Comparison of ENCODE assay signal across 10 cellular contexts in the genomic region with DNA sequence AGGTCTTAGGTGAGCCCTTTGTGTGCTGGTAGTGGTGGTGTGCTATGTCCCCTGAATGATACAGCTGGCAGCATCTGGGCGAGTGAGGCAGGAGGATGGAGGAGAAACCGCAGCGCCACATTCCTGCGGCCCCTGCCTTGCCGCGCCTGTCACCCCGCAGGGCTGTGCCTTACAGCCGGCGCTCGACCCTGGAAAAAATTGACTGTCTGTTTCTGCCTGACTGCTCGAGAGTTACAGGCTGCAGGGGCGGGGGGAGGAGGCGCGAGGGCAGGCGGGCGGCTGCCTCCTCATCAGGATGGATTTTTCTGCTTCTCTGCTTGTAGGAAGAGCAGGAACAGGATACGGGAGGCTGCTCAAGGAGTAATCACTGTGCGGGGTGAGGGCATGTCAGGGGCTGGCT.
A peak's percentile ranks its signal among the peaks of the same experiment; 100 is the strongest.
DNase-seq lines count a peak whose midpoint lies in the region; ATAC-seq and TF ChIP-seq lines count a peak whose summit lies in the region.
"Had no signal": no experiment of that assay in that cellular context is flagged by ENCODE, and none has a peak within 500 bp of the region (broad histone marks: within the 10 kb centered on the region; RNA-seq: fewer than 3 reads in every experiment).

No MANE protein-coding gene starts in this region.

- TF ChIP-seq CTCF in endothelial cell (IDR thresholded peaks at IDR 0.05; ENCODE audit: unreplicated experiment), result no peak
- no peak for TF ChIP-seq CTCF in transverse colon (IDR thresholded peaks at IDR 0.05)
- TF ChIP-seq CTCF in CD4-positive, alpha-beta T cell (IDR thresholded peaks at IDR 0.05), result no peak

- no peak overlapping the region for H2BK5ac ChIP-seq in neuronal stem cell (ENCODE audit: low read length)

- peak overlapping the region; percentile 2 for H2BK15ac ChIP-seq in neuronal stem cell (ENCODE audit: low read length)

- H3K4ac ChIP-seq in neuronal stem cell (ENCODE audit: low read length), result no peak overlapping the region

- no peaks in the 10 kb centered on the region for H3K9me3 Mint-ChIP-seq in endothelial cell (ENCODE audit: unreplicated experiment)
- H3K9me3 Mint-ChIP-seq in CD4-positive, alpha-beta T cell, result no peaks in the 10 kb centered on the region

- H3K4me3 Mint-ChIP-seq in endothelial cell (ENCODE audit: unreplicated experiment), result no peak overlapping the region
- H3K4me3 Mint-ChIP-seq in CD4-positive, alpha-beta T cell, result no peak overlapping the region

- H2BK12ac ChIP-seq in neuronal stem cell (ENCODE audit: low read length), result no peak overlapping the region

- H3K27me3 ChIP-seq in neuronal stem cell (ENCODE audit: control insufficient read depth in 3 of 3, insufficient read depth in 3 of 3, low read depth in 1 of 3, low read length in 3 of 3), result no peaks in the 10 kb centered on the region
- peaks cover 21% of the 10 kb centered on the region for H3K27me3 ChIP-seq in transverse colon
- H3K27me3 ChIP-seq in CD4-positive, alpha-beta T cell (ENCODE audit: control insufficient read depth, insufficient read depth, low read length), result peaks cover 21% of the 10 kb centered on the region

- peak overlapping the region; percentile 86 for H3K18ac ChIP-seq in neuronal stem cell (ENCODE audit: low read length)

- peak overlapping the region; percentile 24 for H2BK120ac ChIP-seq in neuronal stem cell (ENCODE audit: low read depth, low read length)

- H3K14ac ChIP-seq in neuronal stem cell (ENCODE audit: low read length), result no peak overlapping the region

- H2AFZ ChIP-seq in neuronal stem cell (ENCODE audit: low read length), result peak overlapping the region; percentile 50

- intact Hi-C loops in transverse colon (cut with DNase I; ENCODE audit: low total_unique reads), result no loop called here
- intact Hi-C loops in CD4-positive, alpha-beta T cell (cut with DNase I, micrococcal nuclease), result no loop called here

- POLR2A ChIA-PET in CD4-positive, alpha-beta T cell (lab: Charles Lee), result no interaction called here

- no peak overlapping the region for H3K27ac Mint-ChIP-seq in endothelial cell (ENCODE audit: unreplicated experiment)
- H3K27ac Mint-ChIP-seq in CD4-positive, alpha-beta T cell, result no peak overlapping the region

- H3K27ac ChIP-seq in neuronal stem cell (replicated peaks; ENCODE audit: low read length), result no peak overlapping the region
- H3K27ac ChIP-seq in transverse colon, result peak overlapping the region in 1 of 4 donors; percentile 9
- H3K27ac ChIP-seq in CD4-positive, alpha-beta T cell (ENCODE audit: low read depth, low read length), result no peak overlapping the region
- H3K27ac ChIP-seq: neutrophil had no signal

- H3K9me3 ChIP-seq in neuronal stem cell (replicated peaks in 1 of 2; ENCODE audit: control insufficient read depth in 2 of 2, insufficient read depth in 1 of 2, low read depth in 1 of 2, low read length in 2 of 2) (no peaks in the 10 kb centered on the region), transverse colon (no peaks in the 10 kb centered on the region)
- no peaks in the 10 kb centered on the region for H3K9me3 ChIP-seq in CD4-positive, alpha-beta T cell (ENCODE audit: control insufficient read depth, low read length)
- H3K9me3 ChIP-seq: neutrophil had no signal

- peaks cover 11% of the 10 kb centered on the region for H3K4me1 Mint-ChIP-seq in endothelial cell (ENCODE audit: unreplicated experiment)
- no peaks in the 10 kb centered on the region for H3K4me1 Mint-ChIP-seq in CD4-positive, alpha-beta T cell (ENCODE audit: low read depth)

- ATAC-seq in CD4-positive, alpha-beta T cell (ENCODE audit: poor library complexity), result no peak

- peaks cover 3% of the 10 kb centered on the region for H3K27me3 Mint-ChIP-seq in endothelial cell (ENCODE audit: unreplicated experiment)
- H3K27me3 Mint-ChIP-seq in CD4-positive, alpha-beta T cell, result peaks cover 70% of the 10 kb centered on the region

- peaks cover 17 to 21% of the 10 kb centered on the region in 2 donors for H3K4me1 ChIP-seq in neuronal stem cell (ENCODE audit: control insufficient read depth in 2 of 2, insufficient read depth in 1 of 2, low read depth in 1 of 2, low read length in 2 of 2)
- H3K4me1 ChIP-seq in transverse colon, result no peaks in the 10 kb centered on the region

- CTCF ChIA-PET in CD4-positive, alpha-beta T cell (lab: Charles Lee), result no interaction called here

- no CpG with 5 or more reads among the region's 18 CpGs for WGBS in neuronal stem cell (ENCODE audit: extremely low coverage in 2 of 2, insufficient read length in 2 of 2, insufficient replicate concordance in 1 of 2), 2 donors
- 3% methylated on average over 11 of the region's 18 CpGs for WGBS in transverse colon (ENCODE audit: low coverage in 1 of 2), 2 donors

- H3K36me3 Mint-ChIP-seq in endothelial cell (ENCODE audit: low read depth, unreplicated experiment), result no peaks in the 10 kb centered on the region
- no peaks in the 10 kb centered on the region for H3K36me3 Mint-ChIP-seq in CD4-positive, alpha-beta T cell (ENCODE audit: low read depth)

- H3K36me3 ChIP-seq in neuronal stem cell (replicated peaks in 1 of 2; ENCODE audit: control insufficient read depth in 2 of 2, insufficient read depth in 2 of 2, low read length in 2 of 2) (no peaks in the 10 kb centered on the region), transverse colon (no peaks in the 10 kb centered on the region)
- H3K36me3 ChIP-seq: neutrophil had no signal

- peak; percentile 32 for DNase-seq in COLO668 (lab: John Stamatoyannopoulos, UW; ENCODE audit: unreplicated experiment)
- DNase-seq in NCI-H2227 (lab: John Stamatoyannopoulos, UW; ENCODE audit: unreplicated experiment), result peak; percentile 47
- DNase-seq in endothelial cell (ENCODE audit: low spot score), result peak; percentile 47
- peak; percentile 59 for DNase-seq in neuronal stem cell (ENCODE audit: low spot score)
- no peak for DNase-seq in transverse colon
- DNase-seq in CD4-positive, alpha-beta T cell, result no peak
- DNase-seq in NAMALWA (ENCODE audit: low spot score), result no peak
- DNase-seq in NCI-H1417 treated with DMSO at 0.1 percent for 48 hours (lab: John Stamatoyannopoulos, UW), result no peak
- DNase-seq: activated CD4-positive, alpha-beta T cell treated with anti-CD3 and anti-CD28 coated beads for 48 hours had no signal

- no peak for TF ChIP-seq POLR2A in transverse colon (IDR thresholded peaks at IDR 0.05)

- peak overlapping the region in 1 of 2 donors; percentile 2 for H3K4me3 ChIP-seq in neuronal stem cell (ENCODE audit: low read length in 2 of 2)
- H3K4me3 ChIP-seq in transverse colon, result no peak overlapping the region

- no peak overlapping the region for H2AK5ac ChIP-seq in neuronal stem cell (ENCODE audit: low read depth, low read length)

- no peak overlapping the region for H4K91ac ChIP-seq in neuronal stem cell (ENCODE audit: low read depth, low read length, poor library complexity)

- H3K4me2 ChIP-seq in neuronal stem cell (ENCODE audit: insufficient read depth, low read length, poor library complexity, severe bottlenecking), result peak overlapping the region; percentile 45

- no peak for TF ChIP-seq EP300 in transverse colon (IDR thresholded peaks at IDR 0.05; ENCODE audit: low read depth)

- peak overlapping the region; percentile 17 for H3K9ac ChIP-seq in neuronal stem cell (ENCODE audit: low read depth, low read length, poor library complexity)

- H3K79me1 ChIP-seq in neuronal stem cell (ENCODE audit: low read depth, low read length), result no peaks in the 10 kb centered on the region

- H3K23ac ChIP-seq in neuronal stem cell (ENCODE audit: low read depth, low read length, poor library complexity), result no peak overlapping the region

- in situ Hi-C loops in transverse colon (cut with MboI; ENCODE audit: low pct_ligation_motif_present in 1 of 4, low pct_unique_long_range_greater_than_20kb in 1 of 4, low sequenced_read_pairs in 3 of 4), result loop anchor here in 1 of 4 donors (25.0 kb wide), 1 partner anchor 112 kb away; no protein-coding TSS in a partner anchor

- no peak overlapping the region for H4K8ac ChIP-seq in neuronal stem cell (ENCODE audit: low read depth, low read length)

Comparison
In these comparisons a context has a peak if more than half of its experiments do, and no peak if none do; other contexts are left out.
1. DNase-seq: peak in COLO668 (single experiment), NCI-H2227 (single experiment), endothelial cell (single experiment) and neuronal stem cell (single experiment); none in transverse colon (single experiment), CD4-positive, alpha-beta T cell (0 of 10), NAMALWA (single experiment) and NCI-H1417 treated with DMSO at 0.1 percent for 48 hours (single experiment).